In genomic region chr16:11191665-11192064, GRCh38 we compare ENCODE assay signal across 20 cellular contexts.
DNase-seq lines count a peak whose midpoint lies in the region; ATAC-seq and TF ChIP-seq lines count a peak whose summit lies in the region.
"Had no signal": no experiment of that assay in that cellular context is flagged by ENCODE, and none has a peak within 500 bp of the region (broad histone marks: within the 10 kb centered on the region; RNA-seq: fewer than 3 reads in every experiment).

No MANE protein-coding gene starts in this region.

- no peak for TF ChIP-seq CTCF in Panc1 (IDR thresholded peaks at IDR 0.05)

- H3K4me1 Mint-ChIP-seq in T-helper 2 cell treated with Interferon-gamma antibody and Interleukin-4, amounts not matched to agents 5 μg/mL and 100 μg/mL, for 36 hours (ENCODE audit: low read depth): peaks cover 38% of the 10 kb centered on the region
- peaks cover 8 to 69% (median 12%) of the 10 kb centered on the region in 7 donors for H3K4me1 Mint-ChIP-seq in naive thymus-derived CD4-positive, alpha-beta T cell

- no peak overlapping the region for H3K4me3 ChIP-seq in Panc1 (ENCODE audit: low read depth in 2 of 2, low read length in 2 of 2)
- no peak overlapping the region for H3K4me3 ChIP-seq in naive thymus-derived CD4-positive, alpha-beta T cell (ENCODE audit: low read length)
- H3K4me3 ChIP-seq: HAP-1, MG63, Peyer's patch had no signal

- intact Hi-C loops in Panc1 (cut with micrococcal nuclease; ENCODE audit: unreplicated experiment): no loop called here
- intact Hi-C loops in naive thymus-derived CD4-positive, alpha-beta T cell (cut with micrococcal nuclease): no loop called here

- CTCF ChIA-PET in Panc1 (lab: Charles Lee): no interaction called here
- CTCF ChIA-PET in naive thymus-derived CD4-positive, alpha-beta T cell (lab: Charles Lee): no interaction called here

- no peaks in the 10 kb centered on the region for H3K9me3 ChIP-seq in Panc1 (ENCODE audit: control insufficient read depth, insufficient read depth, low read depth, low read length)
- no peaks in the 10 kb centered on the region for H3K9me3 ChIP-seq in naive thymus-derived CD4-positive, alpha-beta T cell (ENCODE audit: control insufficient read depth in 2 of 3, low read length in 3 of 3)
- H3K9me3 ChIP-seq: BE2C, HAP-1, Peyer's patch had no signal

- no peaks in the 10 kb centered on the region for H3K36me3 ChIP-seq in Panc1 (ENCODE audit: control insufficient read depth, insufficient read depth, low read length)
- H3K36me3 ChIP-seq in naive thymus-derived CD4-positive, alpha-beta T cell (ENCODE audit: control insufficient read depth in 2 of 3, insufficient read depth in 3 of 3, low read length in 3 of 3): no peaks in the 10 kb centered on the region
- H3K36me3 ChIP-seq: BE2C, HAP-1, MG63, Peyer's patch had no signal

- no peak overlapping the region for H3K4me3 Mint-ChIP-seq in T-helper 2 cell treated with Interferon-gamma antibody and Interleukin-4, amounts not matched to agents 5 μg/mL and 100 μg/mL, for 36 hours
- H3K4me3 Mint-ChIP-seq in naive thymus-derived CD4-positive, alpha-beta T cell: no peak overlapping the region
- H3K4me3 Mint-ChIP-seq: CD4-positive, alpha-beta T cell had no signal

- peak overlapping the region; percentile 74 for H3K27ac Mint-ChIP-seq in T-helper 2 cell treated with Interferon-gamma antibody and Interleukin-4, amounts not matched to agents 5 μg/mL and 100 μg/mL, for 36 hours
- peak overlapping the region in 5 of 9 donors; percentile 22 to 78 (median 70) for H3K27ac Mint-ChIP-seq in naive thymus-derived CD4-positive, alpha-beta T cell
- H3K27ac Mint-ChIP-seq: CD4-positive, alpha-beta T cell had no signal

- BruUV-seq in Panc1 (replicated peaks; lab: Mats Ljungman, UMichigan): no TSS peak

- ATAC-seq in Panc1 (peak; percentile 66), GM18511 (IDR thresholded peaks at IDR 0.05; ENCODE audit: unreplicated experiment) (no peak)
- ATAC-seq in naive thymus-derived CD4-positive, alpha-beta T cell: no peak
- ATAC-seq: Right ventricle myocardium inferior had no signal

- no peak overlapping the region for H3K27ac ChIP-seq in Panc1 (ENCODE audit: low read length)
- no peak overlapping the region for H3K27ac ChIP-seq in naive thymus-derived CD4-positive, alpha-beta T cell (ENCODE audit: low read depth, low read length)
- H3K27ac ChIP-seq: KMS-11, Peyer's patch had no signal

- no peak for DNase-seq in T-helper 2 cell treated with Interferon-gamma antibody and Interleukin-4, amounts not matched to agents 5 μg/mL and 100 μg/mL, for 36 hours (ENCODE audit: low spot score)
- DNase-seq in T-helper 2 cell (no peak), ELR (ENCODE audit: low read depth) (peak; percentile 28), Panc1 (ENCODE audit: low read depth, low spot score) (no peak), hypothalamus (lab: John Stamatoyannopoulos, UW) (no peak)
- no peak for DNase-seq in naive thymus-derived CD4-positive, alpha-beta T cell
- no peak for DNase-seq in activated effector memory CD4-positive, alpha-beta T cell treated with anti-CD3 and anti-CD28 coated beads, Interleukin-2, amount 50 U/mL, for 16 hours
- DNase-seq: 8988T; BE2C; Calu3; CD4-positive, alpha-beta T cell; MG63; NCI-H1092; NCI-H2107; NCI-H2227 treated with DMSO at 0.1 percent for 48 hours; Peyer's patch had no signal

- in situ Hi-C loops in Panc1 (cut with HindIII; ENCODE audit: low pct_unique_long_range_greater_than_20kb, low sequenced_read_pairs): no loop called here

- no peaks in the 10 kb centered on the region for H3K27me3 Mint-ChIP-seq in T-helper 2 cell treated with Interferon-gamma antibody and Interleukin-4, amounts not matched to agents 5 μg/mL and 100 μg/mL, for 36 hours (ENCODE audit: low read depth)
- H3K27me3 Mint-ChIP-seq in naive thymus-derived CD4-positive, alpha-beta T cell: no peaks in the 10 kb centered on the region
- H3K27me3 Mint-ChIP-seq: CD4-positive, alpha-beta T cell had no signal

- no peaks in the 10 kb centered on the region for H3K9me3 Mint-ChIP-seq in T-helper 2 cell treated with Interferon-gamma antibody and Interleukin-4, amounts not matched to agents 5 μg/mL and 100 μg/mL, for 36 hours
- H3K9me3 Mint-ChIP-seq in naive thymus-derived CD4-positive, alpha-beta T cell: no peaks in the 10 kb centered on the region
- H3K9me3 Mint-ChIP-seq: CD4-positive, alpha-beta T cell had no signal

- peaks cover 9% of the 10 kb centered on the region for H3K36me3 Mint-ChIP-seq in T-helper 2 cell treated with Interferon-gamma antibody and Interleukin-4, amounts not matched to agents 5 μg/mL and 100 μg/mL, for 36 hours (ENCODE audit: low read depth)
- H3K36me3 Mint-ChIP-seq in naive thymus-derived CD4-positive, alpha-beta T cell: peaks cover 0 to 20% (median 3%) of the 10 kb centered on the region in 5 donors

- no peaks in the 10 kb centered on the region for H3K4me1 ChIP-seq in Panc1 (ENCODE audit: control insufficient read depth, insufficient read depth, low read length)
- no peaks in the 10 kb centered on the region for H3K4me1 ChIP-seq in naive thymus-derived CD4-positive, alpha-beta T cell (ENCODE audit: control insufficient read depth in 2 of 2, insufficient read depth in 2 of 2, low read length in 2 of 2)
- H3K4me1 ChIP-seq: BE2C, HAP-1, Peyer's patch had no signal

- no peaks in the 10 kb centered on the region for H3K27me3 ChIP-seq in Panc1 (ENCODE audit: control insufficient read depth, insufficient read depth, low read length)
- no peaks in the 10 kb centered on the region for H3K27me3 ChIP-seq in naive thymus-derived CD4-positive, alpha-beta T cell (ENCODE audit: control insufficient read depth in 2 of 2, insufficient read depth in 2 of 2, low read length in 2 of 2)
- H3K27me3 ChIP-seq: BE2C, MG63, Peyer's patch had no signal

- POLR2A ChIA-PET in Panc1 (lab: Charles Lee): interaction anchor here (0.8 kb wide), 1 partner anchor 9 kb away, joined by 3 read pairs; no protein-coding TSS in a partner anchor
- POLR2A ChIA-PET in naive thymus-derived CD4-positive, alpha-beta T cell (lab: Charles Lee): no interaction called here
